8 cellular contexts compared by ENCODE assay signal in the genomic region with DNA sequence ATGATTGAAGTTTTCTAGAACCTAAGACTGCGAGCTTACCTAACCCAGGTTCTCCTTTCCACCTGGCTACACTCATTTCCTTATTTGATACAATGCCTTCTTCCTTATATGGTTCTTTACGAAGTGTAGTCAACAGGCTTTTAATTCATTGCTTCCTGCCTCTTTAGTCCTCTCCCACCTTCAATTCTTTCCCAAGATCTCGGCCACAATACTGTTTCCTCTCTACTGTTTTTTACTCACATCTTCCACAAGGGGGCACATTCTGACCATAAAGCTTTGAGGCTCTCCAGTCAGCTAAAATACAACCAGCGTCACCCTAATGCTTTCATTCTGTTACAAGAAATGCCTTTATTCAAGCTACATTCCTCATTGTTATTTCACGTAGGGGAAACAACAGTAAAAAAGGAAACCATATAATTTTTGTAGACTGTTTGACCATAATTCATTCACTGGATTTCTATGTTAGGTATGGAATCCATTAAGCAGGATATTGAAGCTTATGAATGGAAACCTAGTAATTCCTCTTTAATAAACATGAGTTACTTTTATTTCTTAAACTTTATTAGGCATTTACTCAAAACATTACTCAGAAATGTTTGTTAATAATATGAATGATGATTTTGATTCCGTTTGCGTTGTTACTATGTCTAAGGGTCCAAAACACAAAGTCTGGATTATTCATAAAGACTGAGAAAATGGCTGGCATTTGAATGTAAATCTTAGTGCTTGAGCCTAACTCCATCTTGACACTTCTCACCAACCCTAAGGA. TPM values are rescaled to one million over a fixed set of nuclear protein-coding genes. Genes with fewer than 3 reads are reported as not detected.
DNase-seq lines count a peak whose midpoint lies in the region; ATAC-seq lines count a peak whose summit lies in the region.

No MANE protein-coding gene starts in this region.

- no peaks in the 10 kb centered on the region for H3K9me3 Mint-ChIP-seq in naive thymus-derived CD4-positive, alpha-beta T cell

- peak; percentile 81 for DNase-seq in Ammon's horn (ENCODE audit: low spot score)
- peak; percentile 68 for DNase-seq in NCI-H128 (lab: John Stamatoyannopoulos, UW; ENCODE audit: unreplicated experiment)
- DNase-seq in SK-N-DZ (ENCODE audit: low spot score): peak; percentile 72
- DNase-seq in naive thymus-derived CD4-positive, alpha-beta T cell: peak in 3 of 9 donors; percentile 4 to 5 (median 5)
- no peak for DNase-seq in stimulated activated naive CD4-positive, alpha-beta T cell treated with Interleukin-2 at 50 U/mL for 16 hours (lab: John Stamatoyannopoulos, UW)

- CTCF ChIA-PET in naive thymus-derived CD4-positive, alpha-beta T cell (lab: Charles Lee): no interaction called here

- intact Hi-C loops in naive thymus-derived CD4-positive, alpha-beta T cell (cut with micrococcal nuclease): loop anchor here (1.0 to 5.0 kb wide), 3 partner anchors 40 to 900 kb away; no protein-coding TSS in a partner anchor

- H3K27me3 ChIP-seq in naive thymus-derived CD4-positive, alpha-beta T cell (ENCODE audit: control insufficient read depth in 2 of 2, insufficient read depth in 2 of 2, low read length in 2 of 2): no peaks in the 10 kb centered on the region

- ATAC-seq in GM18520 (IDR thresholded peaks at IDR 0.05; ENCODE audit: unreplicated experiment) (peak; percentile 64), HG02970 (IDR thresholded peaks at IDR 0.05; ENCODE audit: low FRiP score, unreplicated experiment) (peak; percentile 80), esophagus mucosa (peak; percentile 84)
- peak; percentile 59 for ATAC-seq in naive thymus-derived CD4-positive, alpha-beta T cell

- H3K27ac Mint-ChIP-seq in naive thymus-derived CD4-positive, alpha-beta T cell: no peak overlapping the region

- H3K4me3 ChIP-seq in naive thymus-derived CD4-positive, alpha-beta T cell (ENCODE audit: low read length): no peak overlapping the region

- POLR2A ChIA-PET in naive thymus-derived CD4-positive, alpha-beta T cell (lab: Charles Lee): no interaction called here

- no peaks in the 10 kb centered on the region for H3K4me1 ChIP-seq in naive thymus-derived CD4-positive, alpha-beta T cell (ENCODE audit: control insufficient read depth in 2 of 2, insufficient read depth in 2 of 2, low read length in 2 of 2)

- no peaks in the 10 kb centered on the region for H3K36me3 Mint-ChIP-seq in naive thymus-derived CD4-positive, alpha-beta T cell

- H3K27me3 Mint-ChIP-seq in naive thymus-derived CD4-positive, alpha-beta T cell: peaks cover 0 to 3% (median under 1%) of the 10 kb centered on the region in 5 donors

- H3K27ac ChIP-seq in naive thymus-derived CD4-positive, alpha-beta T cell (ENCODE audit: low read depth, low read length): no peak overlapping the region

- H3K36me3 ChIP-seq in naive thymus-derived CD4-positive, alpha-beta T cell (ENCODE audit: control insufficient read depth in 2 of 3, insufficient read depth in 3 of 3, low read length in 3 of 3): no peaks in the 10 kb centered on the region

- no peak overlapping the region for H3K4me3 Mint-ChIP-seq in naive thymus-derived CD4-positive, alpha-beta T cell

- H3K4me1 Mint-ChIP-seq in naive thymus-derived CD4-positive, alpha-beta T cell: no peaks in the 10 kb centered on the region

- H3K9me3 ChIP-seq in naive thymus-derived CD4-positive, alpha-beta T cell (ENCODE audit: control insufficient read depth in 2 of 3, low read length in 3 of 3): no peaks in the 10 kb centered on the region

RNA-seq across cellular contexts. Expression of gene VEPH1, which starts 29.5 kb away (rescaled TPM):
- not detected in 2 replicates for polyA plus RNA-seq in SK-N-DZ (2014; cell fraction: cytosol; rRNA removed)
- not detected in 2 replicates for polyA plus RNA-seq in SK-N-DZ (2014; cell fraction: nucleus; rRNA removed)
- total RNA-seq in esophagus mucosa: 0.40 TPM
- total RNA-seq in naive thymus-derived CD4-positive, alpha-beta T cell: under 1 TPM in 2 of 5 experiments, not detected in 3; 0.22 to 0.48 TPM
- not detected for polyA plus RNA-seq in naive thymus-derived CD4-positive, alpha-beta T cell
